ENCODE assay signal across 16 cellular contexts in genomic region chr2:27003857-27004256, GRCh38. TPM values are rescaled to one million over a fixed set of nuclear protein-coding genes. Genes with fewer than 3 reads are reported as not detected.
A peak's percentile ranks its signal among the peaks of the same experiment; 100 is the strongest.
DNase-seq lines count a peak whose midpoint lies in the region; ATAC-seq and TF ChIP-seq lines count a peak whose summit lies in the region.
"Had no signal": no experiment of that assay in that cellular context is flagged by ENCODE, and none has a peak within 500 bp of the region (broad histone marks: within the 10 kb centered on the region; RNA-seq: fewer than 3 reads in every experiment).

No MANE protein-coding gene starts in this region.

- POLR2A ChIA-PET in SK-N-SH (lab: Yijun Ruan, JAX) = no interaction called here

- no peak for TF ChIP-seq EP300 in SK-N-SH (IDR thresholded peaks at IDR 0.05; ENCODE audit: borderline replicate concordance in 1 of 2, low read depth in 1 of 2, low read length in 1 of 2)

- in situ Hi-C loops in GM23248 (cut with MboI) = no loop called here

- H3K36me3 ChIP-seq in GM23248 (ENCODE audit: low read depth) (no peaks in the 10 kb centered on the region), SK-N-SH (replicated peaks in 1 of 2; ENCODE audit: control insufficient read depth in 1 of 2, insufficient read depth in 2 of 2, low read length in 1 of 2) (no peaks in the 10 kb centered on the region), mucosa of descending colon (ENCODE audit: low read depth) (no peaks in the 10 kb centered on the region)

- WGBS in GM23248 (ENCODE audit: low coverage in 1 of 2, low lambda C conversion rate in 2 of 2, missing lambda C conversion rate in 2 of 2), 2 experiments = 72 to 77% methylated on average over 9 of the region's 9 CpGs
- 77% methylated on average over 9 of the region's 9 CpGs for WGBS in SK-N-SH (ENCODE audit: low lambda C conversion rate)

- TF ChIP-seq CTCF in SK-N-SH (IDR thresholded peaks at IDR 0.05) (no peak), fibroblast of pulmonary artery (IDR thresholded peaks at IDR 0.05; ENCODE audit: low read length, missing control alignments) (no peak), mucosa of descending colon (IDR thresholded peaks at IDR 0.05) (no peak)

- H3K4me1 ChIP-seq in GM23248 (ENCODE audit: insufficient read depth) = peaks cover 22% of the 10 kb centered on the region
- H3K4me1 ChIP-seq in SK-N-SH (ENCODE audit: control insufficient read depth in 1 of 2, insufficient read depth in 2 of 2, low read depth in 1 of 2, low read length in 1 of 2) = 0 out of 4 replicates have a peak, but pooled peaks cover 0 to 7% of the 10 kb centered on the region in 2 experiments
- H3K4me1 ChIP-seq in mucosa of descending colon (ENCODE audit: low read depth) = no peaks in the 10 kb centered on the region

- no peaks in the 10 kb centered on the region for H3K79me2 ChIP-seq in GM23248 (ENCODE audit: insufficient read depth)
- H3K79me2 ChIP-seq in SK-N-SH (ENCODE audit: insufficient read depth) = no peaks in the 10 kb centered on the region

- no peak overlapping the region for H3K4me2 ChIP-seq in GM23248 (ENCODE audit: unreplicated experiment)
- H3K4me2 ChIP-seq in SK-N-SH = no peak overlapping the region

- ATAC-seq in GM19395 (IDR thresholded peaks at IDR 0.05; ENCODE audit: unreplicated experiment) (no peak), mucosa of descending colon (no peak)
- ATAC-seq: foreskin keratinocyte; natural killer cell treated with Interleukin-12 subunit alpha and Interleukin-12 subunit beta and Interleukin-15 and Interleukin-18, amount 100 ng/mL, for 72 hours had no signal

- H3K4me3 ChIP-seq in GM23248 (no peak overlapping the region), SK-N-SH (ENCODE audit: low read depth in 2 of 2, low read length in 1 of 2) (no peak overlapping the region), fibroblast of pulmonary artery (replicated peaks; ENCODE audit: low read depth, low read length) (no peak overlapping the region), mucosa of descending colon (no peak overlapping the region)
- H3K4me3 ChIP-seq: SK-N-MC, testis had no signal

- CTCF ChIA-PET in SK-N-SH (lab: Yijun Ruan, JAX) = interaction anchor here (1.1 to 33.3 kb wide), 9 partner anchors 9 to 158 kb away, joined by 3 to 1017 read pairs (median 5); partner anchors contain the start of gene MAPRE3

- peak; percentile 62 for DNase-seq in A172 (ENCODE audit: low spot score)
- peak; percentile 76 for DNase-seq in GM23248
- no peak for DNase-seq in SK-N-SH
- DNase-seq in fibroblast of pulmonary artery (ENCODE audit: low read depth) = peak; percentile 70
- no peak for DNase-seq in NCI-H1417 (lab: John Stamatoyannopoulos, UW)
- DNase-seq in NCI-H446 (lab: John Stamatoyannopoulos, UW) = no peak
- DNase-seq in mucosa of descending colon = no peak
- DNase-seq: activated CD8-positive, alpha-beta memory T cell treated with anti-CD3 and anti-CD28 coated beads for 24 hours; foreskin keratinocyte; NCI-H1105; NCI-H345; retina; testis had no signal

- H3K9ac ChIP-seq in GM23248 (no peak overlapping the region), SK-N-SH (no peak overlapping the region)

- H3K9me2 ChIP-seq in GM23248 (ENCODE audit: insufficient read depth) (no peaks in the 10 kb centered on the region), SK-N-SH (no peaks in the 10 kb centered on the region)

- no peak for TF ChIP-seq RAD21 in SK-N-SH (IDR thresholded peaks at IDR 0.05; ENCODE audit: low read length)

- no peak overlapping the region for H3K27ac ChIP-seq in GM23248
- H3K27ac ChIP-seq in SK-N-SH (ENCODE audit: low read depth in 2 of 2, low read length in 1 of 2) = no peak overlapping the region
- H3K27ac ChIP-seq: foreskin keratinocyte, SK-N-MC, testis had no signal

- H3K9me3 ChIP-seq in GM23248 (ENCODE audit: low read depth) (no peaks in the 10 kb centered on the region), SK-N-SH (no peaks in the 10 kb centered on the region), mucosa of descending colon (no peaks in the 10 kb centered on the region)
- H3K9me3 ChIP-seq: testis had no signal

- no peaks in the 10 kb centered on the region for H3K27me3 ChIP-seq in GM23248 (replicated peaks; ENCODE audit: insufficient read depth)
- H3K27me3 ChIP-seq in SK-N-SH (ENCODE audit: insufficient read depth) = no peaks in the 10 kb centered on the region
- H3K27me3 ChIP-seq: foreskin keratinocyte, testis had no signal

- H2AFZ ChIP-seq in GM23248 = no peak overlapping the region
- no peak overlapping the region for H2AFZ ChIP-seq in SK-N-SH (ENCODE audit: low read depth)

- H4K20me1 ChIP-seq in GM23248 (ENCODE audit: insufficient read depth) (no peaks in the 10 kb centered on the region), SK-N-SH (ENCODE audit: insufficient read depth) (no peaks in the 10 kb centered on the region)

- intact Hi-C loops in mucosa of descending colon (cut with DNase I, micrococcal nuclease) = no loop called here

- H3F3A ChIP-seq in GM23248 (ENCODE audit: insufficient read depth) (peaks cover 25% of the 10 kb centered on the region), SK-N-SH (replicated peaks; ENCODE audit: insufficient read depth) (no peaks in the 10 kb centered on the region)

TF ChIP-seq in SK-N-SH, 30 proteins besides CTCF, POLR2A, EP300 and RAD21:
- TF ChIP-seq CHD2 (IDR thresholded peaks at IDR 0.05; ENCODE audit: low read length, partially characterized antibody) (no peak), SIN3A (IDR thresholded peaks at IDR 0.05; ENCODE audit: borderline replicate concordance, low read depth, low read length) (peak; percentile 53; the same call in 1 of the 2 replicates), TCF12 (IDR thresholded peaks at IDR 0.05) (peak; percentile 40; the same call in 1 of the 2 replicates), JUND (IDR thresholded peaks at IDR 0.05) (peak; percentile 49), TEAD4 (IDR thresholded peaks at IDR 0.05; ENCODE audit: borderline replicate concordance, insufficient read depth) (no peak), FOSL2 (IDR thresholded peaks at IDR 0.05; ENCODE audit: borderline replicate concordance, low read depth) (peak; percentile 72), MAX (IDR thresholded peaks at IDR 0.05; ENCODE audit: low read depth) (peak; percentile 56; the same call in 1 of the 2 replicates), PBX3 (IDR thresholded peaks at IDR 0.05) (0 out of 2 replicates have a peak, but pooled peaks have one; percentile 22), USF1 (IDR thresholded peaks at IDR 0.05; ENCODE audit: borderline replicate concordance, low read depth) (no peak)

RNA-seq across cellular contexts. Expression of gene TMEM214, which starts 28.9 kb away (rescaled TPM):
- 53.8 and 57.7 TPM in 2 replicates for total RNA-seq in A172 (2014; rRNA removed; shearing (Covaris generic))
- total RNA-seq in GM23248 (2014; rRNA removed; shearing (Covaris generic)) = 74.9 and 90.4 TPM in 2 replicates
- polyA plus RNA-seq in GM23248 (2016; fragmentation: Nextera tagmentation; extraction: Ambion mirVana) = 70.9 and 75.7 TPM in 2 replicates
- 69.4 and 80.2 TPM in 2 replicates for polyA plus RNA-seq in SK-N-SH (2012; rRNA removed)
- polyA plus RNA-seq in SK-N-SH (2012; cell fraction: cytosol; rRNA removed) = 25.4 and 37.4 TPM in 2 replicates
- 176 and 217 TPM in 2 replicates for polyA plus RNA-seq in SK-N-SH (2012; cell fraction: nucleus; rRNA removed)
- total RNA-seq in mucosa of descending colon = 10 to 100 TPM; 78.9 to 93.3 (median 80.1) TPM

RNA-seq across cellular contexts. Expression of gene MAPRE3, which starts 33.4 kb away (rescaled TPM):
- total RNA-seq in A172 (2014; rRNA removed; shearing (Covaris generic)) = 7.1 and 9.7 TPM in 2 replicates
- 5.4 and 7.9 TPM in 2 replicates for total RNA-seq in GM23248 (2014; rRNA removed; shearing (Covaris generic))
- 21.6 and 23.0 TPM in 2 replicates for polyA plus RNA-seq in GM23248 (2016; fragmentation: Nextera tagmentation; extraction: Ambion mirVana)
- 20.2 and 24.4 TPM in 2 replicates for polyA plus RNA-seq in SK-N-SH (2012; rRNA removed)
- 15.9 and 20.5 TPM in 2 replicates for polyA plus RNA-seq in SK-N-SH (2012; cell fraction: cytosol; rRNA removed)
- 67.4 and 80.9 TPM in 2 replicates for polyA plus RNA-seq in SK-N-SH (2012; cell fraction: nucleus; rRNA removed)
- total RNA-seq in mucosa of descending colon = 10 to 100 TPM; 23.9 to 36.1 (median 35.6) TPM

RNA-seq across cellular contexts. Expression of gene AGBL5, which starts 47.6 kb away (rescaled TPM):
- total RNA-seq in A172 (2014; rRNA removed; shearing (Covaris generic)) = 41.4 and 44.3 TPM in 2 replicates
- 15.2 and 17.8 TPM in 2 replicates for total RNA-seq in GM23248 (2014; rRNA removed; shearing (Covaris generic))
- 19.7 TPM in 2 replicates for polyA plus RNA-seq in GM23248 (2016; fragmentation: Nextera tagmentation; extraction: Ambion mirVana)
- 45.5 and 47.8 TPM in 2 replicates for polyA plus RNA-seq in SK-N-SH (2012; rRNA removed)
- 32.0 and 43.2 TPM in 2 replicates for polyA plus RNA-seq in SK-N-SH (2012; cell fraction: cytosol; rRNA removed)
- 33.7 and 37.7 TPM in 2 replicates for polyA plus RNA-seq in SK-N-SH (2012; cell fraction: nucleus; rRNA removed)
- total RNA-seq in mucosa of descending colon = 10 to 100 TPM; 16.7 to 20.0 (median 19.2) TPM

Comparison
In these comparisons a context has a peak if more than half of its experiments do, and no peak if none do; other contexts are left out.
1. DNase-seq: peak in A172 (single experiment), GM23248 (single experiment) and fibroblast of pulmonary artery (single experiment); none in SK-N-SH (single experiment), NCI-H1417 (0 of 3), NCI-H446 (0 of 2) and mucosa of descending colon (0 of 3).